Comparison of ENCODE assay signal across 7 cellular contexts in genomic region chr4:111283066-111283677, GRCh38.
DNase-seq lines count a peak whose midpoint lies in the region; ATAC-seq and TF ChIP-seq lines count a peak whose summit lies in the region.

No MANE protein-coding gene starts in this region.

- H3K9me2 ChIP-seq in GM23248 (ENCODE audit: insufficient read depth) = no peaks in the 10 kb centered on the region

- H3K36me3 ChIP-seq in GM23248 (ENCODE audit: low read depth) (no peaks in the 10 kb centered on the region), gastroesophageal sphincter (no peaks in the 10 kb centered on the region), psoas muscle (ENCODE audit: insufficient read depth in 1 of 2, low read depth in 1 of 2) (no peaks in the 10 kb centered on the region)

- H3K4me3 ChIP-seq in GM23248 = peak overlapping the region; percentile 30; the same call in 1 of the 2 replicates
- no peak overlapping the region for H3K4me3 ChIP-seq in gastroesophageal sphincter
- no peak overlapping the region for H3K4me3 ChIP-seq in psoas muscle

- H3K9me3 ChIP-seq in GM23248 (ENCODE audit: low read depth) (no peaks in the 10 kb centered on the region), gastroesophageal sphincter (no peaks in the 10 kb centered on the region), psoas muscle (no peaks in the 10 kb centered on the region)

- H3K27ac Mint-ChIP-seq in activated CD8-positive, alpha-beta T cell treated with anti-CD3 and anti-CD28 coated beads, Interleukin-2, amount 10 ng/mL, durations not matched to agents 7 days and 5 days = no peak overlapping the region

- no peak overlapping the region for H3K9ac ChIP-seq in GM23248

- no peak overlapping the region for H3K4me3 Mint-ChIP-seq in activated CD8-positive, alpha-beta T cell treated with anti-CD3 and anti-CD28 coated beads, Interleukin-2, amount 10 ng/mL, durations not matched to agents 7 days and 5 days

- TF ChIP-seq CTCF in GM10248 (IDR thresholded peaks at IDR 0.05; ENCODE audit: control extremely low read depth, extremely low read depth, low read depth, missing control alignments) (peak; percentile 82), gastroesophageal sphincter (IDR thresholded peaks at IDR 0.05) (peak; percentile 48 to 76 (median 62)), psoas muscle (IDR thresholded peaks at IDR 0.05) (peak; percentile 84)

- intact Hi-C loops in psoas muscle (cut with DNase I) = loop anchor here (5.0 to 10.0 kb wide), 2 partner anchors 308 to 651 kb away; no protein-coding TSS in a partner anchor

- POLR2A ChIA-PET in GM10248 (lab: Yijun Ruan, JAX) = no interaction called here
- POLR2A ChIA-PET in activated CD8-positive, alpha-beta T cell treated with anti-CD3 and anti-CD28 coated beads, Interleukin-2, amount 10 ng/mL, durations not matched to agents 7 days and 5 days (lab: Charles Lee) = interaction anchor here (0.6 kb wide), 1 partner anchor 728 kb away, joined by 3 read pairs; no protein-coding TSS in a partner anchor

- in situ Hi-C loops in GM23248 (cut with MboI) = no loop called here

- H3K79me2 ChIP-seq in GM23248 (ENCODE audit: insufficient read depth) = no peaks in the 10 kb centered on the region

- no peaks in the 10 kb centered on the region for H3F3A ChIP-seq in GM23248 (ENCODE audit: insufficient read depth)

- H4K20me1 ChIP-seq in GM23248 (ENCODE audit: insufficient read depth) = no peaks in the 10 kb centered on the region

- H2AFZ ChIP-seq in GM23248 = peak overlapping the region; percentile 64

- TF ChIP-seq POLR2A in gastroesophageal sphincter (IDR thresholded peaks at IDR 0.05) = no peak

- H3K36me3 Mint-ChIP-seq in activated CD8-positive, alpha-beta T cell treated with anti-CD3 and anti-CD28 coated beads, Interleukin-2, amount 10 ng/mL, durations not matched to agents 7 days and 5 days (ENCODE audit: low read depth) = no peaks in the 10 kb centered on the region

- no peak for TF ChIP-seq EP300 in gastroesophageal sphincter (IDR thresholded peaks at IDR 0.05)

- no peak overlapping the region for H3K27ac ChIP-seq in GM23248
- no peak overlapping the region for H3K27ac ChIP-seq in gastroesophageal sphincter
- H3K27ac ChIP-seq in psoas muscle = no peak overlapping the region

- H3K4me1 Mint-ChIP-seq in activated CD8-positive, alpha-beta T cell treated with anti-CD3 and anti-CD28 coated beads, Interleukin-2, amount 10 ng/mL, durations not matched to agents 7 days and 5 days (ENCODE audit: low read depth) = no peaks in the 10 kb centered on the region

- H3K4me1 ChIP-seq in GM23248 (ENCODE audit: insufficient read depth) (0 out of 2 replicates have a peak, but pooled peaks cover 4% of the 10 kb centered on the region), gastroesophageal sphincter (no peaks in the 10 kb centered on the region), psoas muscle (no peaks in the 10 kb centered on the region)

- 28 to 29% methylated on average over 7 of the region's 7 CpGs for WGBS in GM23248 (ENCODE audit: low coverage in 1 of 2, low lambda C conversion rate in 2 of 2, missing lambda C conversion rate in 2 of 2), 2 experiments
- WGBS in gastroesophageal sphincter (ENCODE audit: low coverage in 1 of 2), 2 donors = 12 to 21% methylated on average over 5 to 7 of the region's 7 CpGs
- WGBS in psoas muscle, 3 donors = 38 to 40% (median 40%) methylated on average over 7 of the region's 7 CpGs

- CTCF ChIA-PET in GM10248 (lab: Yijun Ruan, JAX) = interaction anchor here (0.7 to 2.1 kb wide), 15 partner anchors 8 to 652 kb away, joined by 3 to 13 read pairs (median 4); no protein-coding TSS in a partner anchor
- CTCF ChIA-PET in activated CD8-positive, alpha-beta T cell treated with anti-CD3 and anti-CD28 coated beads, Interleukin-2, amount 10 ng/mL, durations not matched to agents 7 days and 5 days (lab: Charles Lee) = interaction anchor here (0.9 kb wide), 1 partner anchor 9 kb away, joined by 4 read pairs; no protein-coding TSS in a partner anchor

- no peaks in the 10 kb centered on the region for H3K9me3 Mint-ChIP-seq in activated CD8-positive, alpha-beta T cell treated with anti-CD3 and anti-CD28 coated beads, Interleukin-2, amount 10 ng/mL, durations not matched to agents 7 days and 5 days (ENCODE audit: insufficient read depth)

- no peak for ATAC-seq in activated CD8-positive, alpha-beta T cell treated with anti-CD3 and anti-CD28 coated beads, Interleukin-2, amount 10 ng/mL, durations not matched to agents 7 days and 5 days
- ATAC-seq in gastroesophageal sphincter (no peak), psoas muscle (peak; percentile 39 to 72 (median 55))

- DNase-seq in GM10248 (ENCODE audit: extremely low spot score) (peak; percentile 34), GM23248 (peak; percentile 56), NCI-H1417 treated with DMSO at 0.1 percent for 48 hours (lab: John Stamatoyannopoulos, UW) (peak; percentile 3), psoas muscle (peak; percentile 47 to 69), SHP77 treated with DMSO at 0.1 percent for 48 hours (lab: John Stamatoyannopoulos, UW) (no peak)
- peak; percentile 64 for DNase-seq in activated CD8-positive, alpha-beta T cell treated with anti-CD3 and anti-CD28 coated beads, Interleukin-2, amount 10 ng/mL, durations not matched to agents 7 days and 5 days

- H3K27me3 ChIP-seq in GM23248 (replicated peaks; ENCODE audit: insufficient read depth) (no peaks in the 10 kb centered on the region), gastroesophageal sphincter (no peaks in the 10 kb centered on the region), psoas muscle (ENCODE audit: insufficient read depth in 3 of 3, low read length in 2 of 3) (no peaks in the 10 kb centered on the region)

- H3K4me2 ChIP-seq in GM23248 (ENCODE audit: unreplicated experiment) = peak overlapping the region; percentile 31

- no peaks in the 10 kb centered on the region for H3K27me3 Mint-ChIP-seq in activated CD8-positive, alpha-beta T cell treated with anti-CD3 and anti-CD28 coated beads, Interleukin-2, amount 10 ng/mL, durations not matched to agents 7 days and 5 days (ENCODE audit: low read depth)

Comparison
In these comparisons a context has a peak if more than half of its experiments do, and no peak if none do; other contexts are left out.
1. ATAC-seq: peak in psoas muscle (4 of 4); none in activated CD8-positive, alpha-beta T cell treated with anti-CD3 and anti-CD28 coated beads, Interleukin-2, amount 10 ng/mL, durations not matched to agents 7 days and 5 days (single experiment) and gastroesophageal sphincter (single experiment).
2. Peak in every context shown above with its lines, with median percentiles within 50 percentile points of each other: CTCF ChIP-seq.